ENCODE assay signal across 8 cellular contexts in the genomic region with DNA sequence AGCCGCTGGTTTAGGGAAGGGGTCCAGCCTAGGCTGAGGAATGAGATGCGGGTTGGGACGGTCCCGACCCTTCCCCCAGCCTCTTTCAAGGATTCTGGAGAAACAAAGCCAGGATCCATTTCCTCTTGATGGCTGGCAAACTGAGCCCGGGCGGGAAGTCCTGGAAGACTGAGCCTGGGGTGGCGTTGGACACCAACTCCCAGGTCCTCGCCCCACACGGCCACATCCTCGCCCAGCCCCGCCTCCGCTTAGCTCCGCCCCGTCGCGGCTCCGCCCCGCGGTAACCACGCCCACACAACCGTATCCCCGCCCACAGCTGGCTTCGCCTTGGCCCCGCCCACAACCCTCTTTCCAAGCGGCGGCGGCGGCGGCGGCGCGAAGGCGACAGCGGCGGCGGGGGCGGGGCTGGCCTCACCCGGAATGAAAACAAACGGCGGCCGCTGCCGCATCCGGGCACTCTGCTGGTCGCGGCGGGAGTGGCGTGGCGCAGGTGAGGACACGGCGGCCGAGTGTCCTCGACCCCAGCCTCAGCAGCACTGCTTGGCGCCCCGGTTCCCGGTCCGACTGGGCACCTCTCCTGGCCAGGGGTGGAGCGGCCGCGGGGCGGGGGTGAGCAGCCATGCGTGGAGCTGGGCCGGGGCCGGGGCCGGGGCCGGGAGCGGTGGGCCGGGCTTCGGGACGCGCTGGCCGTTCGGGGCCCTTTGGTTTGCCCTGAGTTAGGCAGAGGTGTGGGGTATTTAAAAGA. TPM values are rescaled to one million over a fixed set of nuclear protein-coding genes. Genes with fewer than 3 reads are reported as not detected.
A peak's percentile ranks its signal among the peaks of the same experiment; 100 is the strongest.
DNase-seq lines count a peak whose midpoint lies in the region; ATAC-seq and TF ChIP-seq lines count a peak whose summit lies in the region.

NUB1 (plus strand) TSS at position 456 of the 745 bp plus-strand sequence. CDS start 3,538 bp downstream, outside the sequence.

- DNase-seq in DMS53 (lab: John Stamatoyannopoulos, UW) = peak; percentile 97
- peak; percentile 83 for DNase-seq in LHCN-M2 (ENCODE audit: low read depth)
- peak; percentile 71 to 88 for DNase-seq in SHP77 (lab: John Stamatoyannopoulos, UW)
- peak; percentile 91 for DNase-seq in activated gamma-delta T cell treated with Interleukin-2 at 50 U/mL for 16 hours
- DNase-seq in fibroblast of the conjunctiva (ENCODE audit: low read depth) = peak; percentile 52
- peak; percentile 97 for DNase-seq in nephron progenitor cell

- H3K9me3 Mint-ChIP-seq in nephron progenitor cell = peaks cover 18% of the 10 kb centered on the region
- H3K9me3 Mint-ChIP-seq in stimulated activated naive CD8-positive, alpha-beta T cell treated with anti-CD3 and anti-CD28 coated beads, Interleukin-15, Interleukin-2, amounts not matched to agents 100 ng/mL and 50 ng/mL, for 24 hours = peaks cover 4% of the 10 kb centered on the region

- H3K27ac Mint-ChIP-seq in nephron progenitor cell = no peak within 1 kb of the TSS
- peak within 1 kb of the TSS; percentile 87 for H3K27ac Mint-ChIP-seq in stimulated activated naive CD8-positive, alpha-beta T cell treated with anti-CD3 and anti-CD28 coated beads, Interleukin-15, Interleukin-2, amounts not matched to agents 100 ng/mL and 50 ng/mL, for 24 hours

- H3K4me1 Mint-ChIP-seq in nephron progenitor cell = peaks cover 13% of the 10 kb centered on the region
- H3K4me1 Mint-ChIP-seq in stimulated activated naive CD8-positive, alpha-beta T cell treated with anti-CD3 and anti-CD28 coated beads, Interleukin-15, Interleukin-2, amounts not matched to agents 100 ng/mL and 50 ng/mL, for 24 hours (ENCODE audit: low read depth) = peaks cover 51% of the 10 kb centered on the region

- peaks cover 20% of the 10 kb centered on the region for H3K36me3 Mint-ChIP-seq in nephron progenitor cell (ENCODE audit: low read depth)
- peaks cover 14% of the 10 kb centered on the region for H3K36me3 Mint-ChIP-seq in stimulated activated naive CD8-positive, alpha-beta T cell treated with anti-CD3 and anti-CD28 coated beads, Interleukin-15, Interleukin-2, amounts not matched to agents 100 ng/mL and 50 ng/mL, for 24 hours (ENCODE audit: low read depth)

- H3K27me3 Mint-ChIP-seq in nephron progenitor cell (ENCODE audit: low read depth, poor library complexity) = peaks cover 31% of the 10 kb centered on the region
- H3K27me3 Mint-ChIP-seq in stimulated activated naive CD8-positive, alpha-beta T cell treated with anti-CD3 and anti-CD28 coated beads, Interleukin-15, Interleukin-2, amounts not matched to agents 100 ng/mL and 50 ng/mL, for 24 hours = no peaks in the 10 kb centered on the region

- peak; percentile 46 for ATAC-seq in GM21737 (IDR thresholded peaks at IDR 0.05; ENCODE audit: unreplicated experiment)

- no peak for TF ChIP-seq CTCF in nephron progenitor cell (IDR thresholded peaks at IDR 0.05)

- H3K4me3 Mint-ChIP-seq in nephron progenitor cell = peak within 1 kb of the TSS; percentile 88
- H3K4me3 Mint-ChIP-seq in stimulated activated naive CD8-positive, alpha-beta T cell treated with anti-CD3 and anti-CD28 coated beads, Interleukin-15, Interleukin-2, amounts not matched to agents 100 ng/mL and 50 ng/mL, for 24 hours = peak within 1 kb of the TSS; percentile 86

RNA-seq across cellular contexts. Expression of gene NUB1, which starts in this region (rescaled TPM):
- 60.8 and 67.4 TPM in 2 replicates for total RNA-seq in LHCN-M2 (2014; rRNA removed)
- polyA plus RNA-seq in LHCN-M2 (2012) = 39.3 TPM

Comparison
In these comparisons a context has a peak if more than half of its experiments do, and no peak if none do; other contexts are left out.
1. Peak in every context shown above with its lines: DNase-seq and ATAC-seq.